8 cellular contexts compared by ENCODE assay signal in the genomic region with DNA sequence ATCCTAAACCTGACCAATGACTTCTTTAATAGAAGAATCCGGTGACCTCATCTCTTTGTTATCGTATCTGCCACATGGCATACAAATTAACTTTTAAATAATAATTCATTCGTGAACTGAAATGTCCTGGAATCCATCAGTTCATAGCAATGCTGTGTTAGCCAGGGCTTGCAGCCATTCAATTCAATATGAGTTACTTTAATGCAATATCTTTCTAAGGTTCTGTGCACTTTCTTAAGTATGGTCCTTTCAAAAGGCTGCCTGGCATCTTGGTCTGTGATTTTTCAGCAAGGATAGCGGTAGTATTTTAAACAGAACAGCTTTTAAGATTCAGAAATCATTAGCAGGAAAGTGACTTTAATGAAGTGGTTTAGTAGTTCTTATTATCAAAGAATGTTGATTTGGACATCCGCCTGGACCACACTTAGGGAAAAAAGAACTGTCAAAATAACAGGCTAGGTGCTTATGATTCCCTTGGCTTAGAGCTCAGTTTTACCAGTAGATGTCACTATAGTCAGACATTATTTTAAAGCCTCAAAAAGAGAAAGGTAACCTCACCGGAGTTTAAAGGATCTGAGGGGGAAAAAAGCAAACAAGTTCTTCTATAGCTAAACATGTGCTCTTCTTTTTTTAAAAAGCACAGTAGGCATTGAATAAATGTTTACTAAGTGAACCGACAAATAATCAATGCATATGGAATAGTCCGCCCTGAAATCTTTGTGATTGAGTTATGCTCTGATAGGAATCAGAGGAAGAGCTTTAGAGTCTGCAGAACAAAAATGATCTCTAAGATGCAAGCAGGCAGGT. TPM values are rescaled to one million over a fixed set of nuclear protein-coding genes. Genes with fewer than 3 reads are reported as not detected.
DNase-seq lines count a peak whose midpoint lies in the region; FAIRE-seq and TF ChIP-seq lines count a peak whose summit lies in the region.

No MANE protein-coding gene starts in this region.

- WGBS in lower leg skin, 2 donors: 57 to 59% methylated on average over 8 of the region's 8 CpGs

- CTCF ChIA-PET in PC-9 (lab: Charles Lee): interaction anchor here (0.6 to 1.8 kb wide), 9 partner anchors 33 to 528 kb away, joined by 3 to 8 read pairs (median 3); a partner anchor contains a TSS

- no TSS peak for BruUV-seq in PC-9 (replicated peaks; lab: Mats Ljungman, UMichigan)

- H3K27ac ChIP-seq in 22Rv1: no peak overlapping the region
- H3K27ac ChIP-seq in PC-9: no peak overlapping the region
- H3K27ac ChIP-seq in rectal smooth muscle tissue (ENCODE audit: low read depth, low read length): no peak overlapping the region

- POLR2A ChIA-PET in PC-9 (lab: Charles Lee; ENCODE audit: unreplicated experiment): interaction anchor here (0.6 kb wide), 2 partner anchors 105 to 1139 kb away, joined by 5 to 7 read pairs; no protein-coding TSS in a partner anchor

- H3F3A ChIP-seq in PC-9 (ENCODE audit: insufficient read depth, low read depth): no peaks in the 10 kb centered on the region

- no peaks in the 10 kb centered on the region for H4K20me1 ChIP-seq in PC-9 (ENCODE audit: insufficient read depth)

- H3K4me1 ChIP-seq in PC-9 (replicated peaks; ENCODE audit: insufficient read depth): no peaks in the 10 kb centered on the region
- H3K4me1 ChIP-seq in rectal smooth muscle tissue (ENCODE audit: control insufficient read depth, insufficient read depth, low read length): no peaks in the 10 kb centered on the region

- DNase-seq in GM19239 (ENCODE audit: insufficient read length, low spot score) (no peak), PC-9 (no peak), fibroblast of villous mesenchyme (ENCODE audit: low read depth) (peak; percentile 34), C1 segment of cervical spinal cord (lab: John Stamatoyannopoulos, UW) (no peak), lower leg skin (ENCODE audit: low spot score in 2 of 2) (no peak), HuH-7 (ENCODE audit: low spot score) (no peak)

- H3K36me3 ChIP-seq in PC-9 (ENCODE audit: low read depth) (no peaks in the 10 kb centered on the region), rectal smooth muscle tissue (ENCODE audit: control insufficient read depth, insufficient read depth, low read length) (no peaks in the 10 kb centered on the region)

- H3K4me2 ChIP-seq in PC-9: no peak overlapping the region

- TF ChIP-seq CTCF in 22Rv1 (IDR thresholded peaks at IDR 0.05) (peak; percentile 73), PC-9 (conservative IDR thresholded peaks at IDR 0.05) (peak; percentile 66), fibroblast of villous mesenchyme (IDR thresholded peaks at IDR 0.05; ENCODE audit: insufficient read depth, low read depth, low read length) (peak; percentile 59), lower leg skin (IDR thresholded peaks at IDR 0.05) (no peak)

- H3K27me3 ChIP-seq in PC-9 (ENCODE audit: insufficient read depth, low read depth) (no peaks in the 10 kb centered on the region), rectal smooth muscle tissue (ENCODE audit: control insufficient read depth, insufficient read depth, low read length) (no peaks in the 10 kb centered on the region)

- intact Hi-C loops in PC-9 (cut with micrococcal nuclease; ENCODE audit: unreplicated experiment): loop anchor here (1.0 to 10.0 kb wide), 3 partner anchors 78 to 404 kb away; a partner anchor contains a TSS
- intact Hi-C loops in lower leg skin (cut with DNase I; ENCODE audit: low total_unique reads): loop anchor here (5.0 to 10.0 kb wide), 2 partner anchors 388 to 406 kb away; no protein-coding TSS in a partner anchor

- no peak for TF ChIP-seq POLR2A in lower leg skin (IDR thresholded peaks at IDR 0.05)

- FAIRE-seq in GM19239 (lab: Jason Lieb, UNC): peak; percentile 79

- H3K79me2 ChIP-seq in PC-9 (ENCODE audit: low read depth): no peaks in the 10 kb centered on the region

- H3K9me3 ChIP-seq in PC-9 (ENCODE audit: insufficient read depth, low read depth): no peaks in the 10 kb centered on the region

- H3K4me3 ChIP-seq in PC-9 (no peak overlapping the region), fibroblast of villous mesenchyme (ENCODE audit: low read depth, low read length) (no peak overlapping the region), rectal smooth muscle tissue (ENCODE audit: low read length) (peak overlapping the region; percentile 43), lower leg skin (ENCODE audit: low read depth, poor library complexity, severe bottlenecking) (no peak overlapping the region)

- H3K9me2 ChIP-seq in PC-9 (ENCODE audit: insufficient read depth): no peaks in the 10 kb centered on the region

- H2AFZ ChIP-seq in PC-9: no peak overlapping the region

- H3K9ac ChIP-seq in rectal smooth muscle tissue (ENCODE audit: low read length): no peak overlapping the region

RNA-seq across cellular contexts. Expression of a gene that starts 22.7 kb away (rescaled TPM):
- total RNA-seq in PC-9 (2021) (3.7 and 4.1 TPM in 2 replicates), fibroblast of villous mesenchyme (3.5 and 5.2 TPM in 2 replicates), lower leg skin (1 to 10 TPM; 2.6 to 6.2 (median 4.3) TPM)

Comparison
In these comparisons a context has a peak if more than half of its experiments do, and no peak if none do; other contexts are left out.
1. CTCF ChIP-seq: peak in 22Rv1 (single experiment), PC-9 (single experiment) and fibroblast of villous mesenchyme (single experiment); none in lower leg skin (0 of 3).